Comparison of ENCODE assay signal across 9 cellular contexts in genomic region chr11:75204685-75205667, GRCh38. TPM values are rescaled to one million over a fixed set of nuclear protein-coding genes. Genes with fewer than 3 reads are reported as not detected.
DNase-seq lines count a peak whose midpoint lies in the region; ATAC-seq and TF ChIP-seq lines count a peak whose summit lies in the region.
"Had no signal": no experiment of that assay in that cellular context is flagged by ENCODE, and none has a peak within 500 bp of the region (broad histone marks: within the 10 kb centered on the region; RNA-seq: fewer than 3 reads in every experiment).

No MANE protein-coding gene starts in this region.

- no peak for TF ChIP-seq RAD21 in neural cell (conservative IDR thresholded peaks at IDR 0.05)

- H3K4me3 ChIP-seq in PC-9 (no peak overlapping the region), fibroblast of mammary gland (ENCODE audit: control insufficient read depth, low read depth, low read length) (no peak overlapping the region), neural cell (ENCODE audit: low read length) (no peak overlapping the region)
- H3K4me3 ChIP-seq: BLaER1 treated with 17β-estradiol and CSF1 and Interleukin-3, amounts not matched to agents 10 nM and 100 nM had no signal

- no TSS peak for BruUV-seq in PC-9 (replicated peaks; lab: Mats Ljungman, UMichigan)

- no peaks in the 10 kb centered on the region for H3K4me1 ChIP-seq in PC-9 (replicated peaks; ENCODE audit: insufficient read depth)

- peaks cover 3% of the 10 kb centered on the region for H3K27me3 Mint-ChIP-seq in activated T-cell treated with anti-CD3 and anti-CD28 coated beads, Interleukin-2, amount 50 U/mL, for 4 hours (ENCODE audit: low read depth)

- H3K27me3 ChIP-seq in PC-9 (ENCODE audit: insufficient read depth, low read depth) (peaks cover 75% of the 10 kb centered on the region), neural cell (ENCODE audit: insufficient read depth, low read depth, low read length) (peaks cover 9% of the 10 kb centered on the region)
- H3K27me3 ChIP-seq: BLaER1 treated with 17β-estradiol and CSF1 and Interleukin-3, amounts not matched to agents 10 nM and 100 nM had no signal

- intact Hi-C loops in PC-9 (cut with micrococcal nuclease; ENCODE audit: unreplicated experiment), result loop anchor here (1.0 to 2.0 kb wide), 3 partner anchors 44 to 182 kb away; no protein-coding TSS in a partner anchor

- H3K4me2 ChIP-seq in PC-9, result no peak overlapping the region
- no peak overlapping the region for H3K4me2 ChIP-seq in neural cell (ENCODE audit: low read length)

- no peak overlapping the region for H3K4me3 Mint-ChIP-seq in activated T-cell treated with anti-CD3 and anti-CD28 coated beads, Interleukin-2, amount 50 U/mL, for 4 hours

- no peaks in the 10 kb centered on the region for H3K36me3 Mint-ChIP-seq in activated T-cell treated with anti-CD3 and anti-CD28 coated beads, Interleukin-2, amount 50 U/mL, for 4 hours (ENCODE audit: insufficient read depth)

- CTCF ChIA-PET in PC-9 (lab: Charles Lee), result interaction anchor here (0.5 to 1.7 kb wide), 18 partner anchors 9 to 1612 kb away, joined by 3 to 35 read pairs (median 3); no protein-coding TSS in a partner anchor

- H3K9me2 ChIP-seq in PC-9 (ENCODE audit: insufficient read depth), result no peaks in the 10 kb centered on the region
- no peaks in the 10 kb centered on the region for H3K9me2 ChIP-seq in neural cell (ENCODE audit: insufficient read depth, low read length)

- H3K9me3 Mint-ChIP-seq in activated T-cell treated with anti-CD3 and anti-CD28 coated beads, Interleukin-2, amount 50 U/mL, for 4 hours, result no peaks in the 10 kb centered on the region

- peak; percentile 53 to 55 for DNase-seq in NCI-H2081 (lab: John Stamatoyannopoulos, UW)
- DNase-seq in NCI-H2081 treated with DMSO at 0.1 percent for 48 hours (lab: John Stamatoyannopoulos, UW), result no peak
- DNase-seq in HuH-7.5 (ENCODE audit: low spot score), result peak; percentile 79
- peak; percentile 60 to 80 for DNase-seq in PC-9
- peak; percentile 81 for DNase-seq in activated T-cell treated with anti-CD3 and anti-CD28 coated beads, Interleukin-2, amount 50 U/mL, for 4 hours
- DNase-seq in fibroblast of mammary gland (ENCODE audit: low read depth), result peak; percentile 80
- peak; percentile 90 for DNase-seq in stimulated activated naive CD8-positive, alpha-beta T cell treated with anti-CD3 and anti-CD28 coated beads, Interleukin-15, Interleukin-2, amounts not matched to agents 100 U/mL and 50 U/mL, for 24 hours

- H3K27ac ChIP-seq in PC-9, result no peak overlapping the region
- no peak overlapping the region for H3K27ac ChIP-seq in neural cell (ENCODE audit: low read length)

- H3K9ac ChIP-seq in neural cell (ENCODE audit: low read length), result no peak overlapping the region

- H4K20me1 ChIP-seq in PC-9 (ENCODE audit: insufficient read depth), result no peaks in the 10 kb centered on the region; the same call in 1 of the 2 replicates
- H4K20me1 ChIP-seq in neural cell (ENCODE audit: insufficient read depth), result no peaks in the 10 kb centered on the region

- H3K79me2 ChIP-seq in PC-9 (ENCODE audit: low read depth), result no peaks in the 10 kb centered on the region
- H3K79me2 ChIP-seq in neural cell (replicated peaks; ENCODE audit: insufficient read depth, low read length), result no peaks in the 10 kb centered on the region

- H3K36me3 ChIP-seq in PC-9 (ENCODE audit: low read depth), result no peaks in the 10 kb centered on the region
- no peaks in the 10 kb centered on the region for H3K36me3 ChIP-seq in neural cell (ENCODE audit: insufficient read depth, low read length)

- H3K9me3 ChIP-seq in PC-9 (ENCODE audit: insufficient read depth, low read depth), result no peaks in the 10 kb centered on the region
- no peaks in the 10 kb centered on the region for H3K9me3 ChIP-seq in neural cell (ENCODE audit: low read length)
- H3K9me3 ChIP-seq: BLaER1 treated with 17β-estradiol and CSF1 and Interleukin-3, amounts not matched to agents 10 nM and 100 nM had no signal

- H3F3A ChIP-seq in PC-9 (ENCODE audit: insufficient read depth, low read depth), result no peaks in the 10 kb centered on the region
- no peaks in the 10 kb centered on the region for H3F3A ChIP-seq in neural cell (ENCODE audit: insufficient read depth, low read length, poor library complexity, severe bottlenecking)

- POLR2A ChIA-PET in PC-9 (lab: Charles Lee; ENCODE audit: unreplicated experiment), result no interaction called here

- TF ChIP-seq CTCF in PC-9 (conservative IDR thresholded peaks at IDR 0.05) (peak; percentile 95), fibroblast of mammary gland (conservative IDR thresholded peaks at IDR 0.05; ENCODE audit: control insufficient read depth, insufficient read depth, low read depth, low read length) (peak; percentile 93), neural cell (IDR thresholded peaks at IDR 0.05; ENCODE audit: poor library complexity, severe bottlenecking) (peak; percentile 29)

- no peak overlapping the region for H2AFZ ChIP-seq in PC-9
- no peak overlapping the region for H2AFZ ChIP-seq in neural cell (ENCODE audit: low read depth, low read length)

- no peaks in the 10 kb centered on the region for H3K4me1 Mint-ChIP-seq in activated T-cell treated with anti-CD3 and anti-CD28 coated beads, Interleukin-2, amount 50 U/mL, for 4 hours (ENCODE audit: low read depth)

- no peak for TF ChIP-seq EP300 in neural cell (conservative IDR thresholded peaks at IDR 0.05; ENCODE audit: poor library complexity, severe bottlenecking)

- ATAC-seq in activated T-cell treated with anti-CD3 and anti-CD28 coated beads, Interleukin-2, amount 50 U/mL, for 4 hours, result peak; percentile 89 to 91
- ATAC-seq in stimulated activated naive CD8-positive, alpha-beta T cell treated with anti-CD3 and anti-CD28 coated beads, Interleukin-15, Interleukin-2, amounts not matched to agents 100 U/mL and 50 U/mL, for 24 hours, result peak; percentile 86

TF ChIP-seq in neural cell, 6 proteins besides CTCF, POLR2A, EP300 and RAD21:
- TF ChIP-seq SMC3 (conservative IDR thresholded peaks at IDR 0.05; ENCODE audit: poor library complexity) (no peak), POLR2AphosphoS5 (IDR thresholded peaks at IDR 0.05) (no peak), TAF1 (IDR thresholded peaks at IDR 0.05; ENCODE audit: low read depth) (no peak), MXI1 (conservative IDR thresholded peaks at IDR 0.05; ENCODE audit: poor library complexity, severe bottlenecking) (no peak), EZH2 (IDR thresholded peaks at IDR 0.05; ENCODE audit: borderline replicate concordance, insufficient read depth, low read length, poor library complexity, severe bottlenecking) (no peak), REST (IDR thresholded peaks at IDR 0.05; ENCODE audit: borderline replicate concordance) (no peak)

RNA-seq across cellular contexts. Expression of gene TPBGL, which starts 35.6 kb away (rescaled TPM):
- not detected in 2 replicates for total RNA-seq in PC-9 (2021)
- total RNA-seq in activated T-cell treated with anti-CD3 and anti-CD28 coated beads, Interleukin-2, amount 50 U/mL, for 4 hours, result under 1 TPM; 0.22 to 0.47 (median 0.40) TPM
- not detected in 2 replicates for polyA plus RNA-seq in neural cell
- 0.35 and 0.49 TPM in 2 replicates for polyA minus RNA-seq in neural cell

RNA-seq across cellular contexts. Expression of gene SLCO2B1, which starts 54.1 kb away (rescaled TPM):
- 1.3 TPM in 1 of 2 replicates, not detected in the other for total RNA-seq in PC-9 (2021)
- under 1 TPM; 0.18 to 0.30 (median 0.18) TPM for total RNA-seq in activated T-cell treated with anti-CD3 and anti-CD28 coated beads, Interleukin-2, amount 50 U/mL, for 4 hours
- polyA plus RNA-seq in neural cell, result not detected in 2 replicates
- polyA minus RNA-seq in neural cell, result not detected in 2 replicates

Comparison
In these comparisons a context has a peak if more than half of its experiments do, and no peak if none do; other contexts are left out.
1. CTCF ChIP-seq: peak in every context shown above with its lines; median percentile 95 in PC-9; 93 in fibroblast of mammary gland; 29 in neural cell.